In the genomic region with DNA sequence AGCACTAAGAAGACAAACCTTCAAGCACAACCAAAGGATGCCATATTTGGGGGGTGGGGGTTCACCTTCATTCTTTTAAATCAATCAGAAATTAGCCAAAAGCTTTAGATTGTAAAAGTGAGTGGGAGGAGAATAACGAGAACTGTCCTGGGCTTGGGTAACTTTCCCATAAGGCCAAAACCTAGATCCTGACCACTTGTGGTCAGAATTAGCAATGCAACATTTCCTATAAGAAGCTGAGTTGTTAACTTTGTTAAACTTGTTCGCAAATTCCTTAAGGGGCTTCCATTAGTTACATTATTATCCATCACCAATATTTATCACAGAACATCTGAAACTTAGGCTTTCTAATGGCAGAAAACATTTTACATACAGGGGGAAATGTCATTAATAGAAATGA, we compare ENCODE assay signal across 9 cellular contexts. TPM values are rescaled to one million over a fixed set of nuclear protein-coding genes. Genes with fewer than 3 reads are reported as not detected.
A peak's percentile ranks its signal among the peaks of the same experiment; 100 is the strongest.
DNase-seq lines count a peak whose midpoint lies in the region; ATAC-seq and TF ChIP-seq lines count a peak whose summit lies in the region.
"Had no signal": no experiment of that assay in that cellular context is flagged by ENCODE, and none has a peak within 500 bp of the region (broad histone marks: within the 10 kb centered on the region; RNA-seq: fewer than 3 reads in every experiment).

No MANE protein-coding gene starts in this region.

- H3K9me2 ChIP-seq in MM.1S (replicated peaks; ENCODE audit: insufficient read depth, low read length): no peaks in the 10 kb centered on the region

- peaks cover 64% of the 10 kb centered on the region for H3K4me1 Mint-ChIP-seq in central memory CD8-positive, alpha-beta T cell
- H3K4me1 Mint-ChIP-seq in nephron: peaks cover 13% of the 10 kb centered on the region

- H3K4me3 Mint-ChIP-seq in central memory CD8-positive, alpha-beta T cell: peak overlapping the region; percentile 83
- no peak overlapping the region for H3K4me3 Mint-ChIP-seq in nephron

- H4K20me1 ChIP-seq in MM.1S (ENCODE audit: insufficient read depth, low read length): no peaks in the 10 kb centered on the region

- no peaks in the 10 kb centered on the region for H3K9me3 Mint-ChIP-seq in central memory CD8-positive, alpha-beta T cell
- H3K9me3 Mint-ChIP-seq in nephron: no peaks in the 10 kb centered on the region
- H3K9me3 Mint-ChIP-seq: naive B cell had no signal

- no peak overlapping the region for H3K9ac ChIP-seq in MM.1S (ENCODE audit: low read length)

- H3K27ac ChIP-seq in MM.1S (ENCODE audit: low read length) (no peak overlapping the region), vagina (no peak overlapping the region), testis (no peak overlapping the region)
- H3K27ac ChIP-seq: SK-N-MC had no signal

- no peak overlapping the region for H3K4me2 ChIP-seq in MM.1S (ENCODE audit: low read depth, low read length)

- H3K4me1 ChIP-seq in MM.1S (ENCODE audit: low read length): peaks cover 24% of the 10 kb centered on the region
- peaks cover 62% of the 10 kb centered on the region for H3K4me1 ChIP-seq in vagina
- peaks cover 33% of the 10 kb centered on the region for H3K4me1 ChIP-seq in testis

- H3K4me3 ChIP-seq in MM.1S (ENCODE audit: low read length) (no peak overlapping the region), vagina (no peak overlapping the region), testis (no peak overlapping the region)
- H3K4me3 ChIP-seq: SK-N-MC had no signal

- TF ChIP-seq CTCF in MM.1S (IDR thresholded peaks at IDR 0.05; ENCODE audit: low read length) (peak; percentile 35), nephron (IDR thresholded peaks at IDR 0.05; ENCODE audit: unreplicated experiment in 3 of 3) (peak in 2 of 3 experiments; percentile 15 to 31), vagina (IDR thresholded peaks at IDR 0.05) (no peak), testis (IDR thresholded peaks at IDR 0.05) (peak in 1 of 3 experiments; percentile 25)

- peak overlapping the region; percentile 98 for H3K27ac Mint-ChIP-seq in central memory CD8-positive, alpha-beta T cell (ENCODE audit: low read depth)
- H3K27ac Mint-ChIP-seq in nephron: no peak overlapping the region

- DNase-seq in ELR (ENCODE audit: low read depth) (peak; percentile 45), MM.1S (no peak), DMS 273 (lab: John Stamatoyannopoulos, UW; ENCODE audit: unreplicated experiment) (no peak), vagina (ENCODE audit: extremely low spot score in 2 of 2) (no peak), testis (no peak)
- no peak for DNase-seq in central memory CD8-positive, alpha-beta T cell (ENCODE audit: low spot score in 2 of 2)
- DNase-seq: naive B cell had no signal

- no peak for TF ChIP-seq POLR2A in vagina (IDR thresholded peaks at IDR 0.05)
- TF ChIP-seq POLR2A in testis (IDR thresholded peaks at IDR 0.05): no peak

- ATAC-seq in central memory CD8-positive, alpha-beta T cell (replicated peaks; ENCODE audit: extremely low read depth, poor library complexity, severe bottlenecking): no peak

- H3K27me3 Mint-ChIP-seq in central memory CD8-positive, alpha-beta T cell: no peaks in the 10 kb centered on the region
- no peaks in the 10 kb centered on the region for H3K27me3 Mint-ChIP-seq in nephron (ENCODE audit: low read depth)
- H3K27me3 Mint-ChIP-seq: naive B cell had no signal

- H3K79me2 ChIP-seq in MM.1S (ENCODE audit: low read length): peaks cover 9% of the 10 kb centered on the region; the same call in 1 of the 2 replicates

- intact Hi-C loops in vagina (cut with DNase I) (no loop called here), testis (cut with DNase I; ENCODE audit: low total_unique reads) (no loop called here)

- no peak overlapping the region for H2AFZ ChIP-seq in MM.1S (ENCODE audit: low read length)

- H3K9me3 ChIP-seq in MM.1S (replicated peaks; ENCODE audit: insufficient read depth, low read length): no peaks in the 10 kb centered on the region
- H3K9me3 ChIP-seq in vagina: no peaks in the 10 kb centered on the region
- H3K9me3 ChIP-seq in testis: no peaks in the 10 kb centered on the region

- no peaks in the 10 kb centered on the region for H3K36me3 ChIP-seq in MM.1S (replicated peaks; ENCODE audit: insufficient read depth, low read length)
- no peaks in the 10 kb centered on the region for H3K36me3 ChIP-seq in vagina
- H3K36me3 ChIP-seq in testis (ENCODE audit: low read depth, missing control alignments): no peaks in the 10 kb centered on the region

- peaks cover 24% of the 10 kb centered on the region for H3F3A ChIP-seq in MM.1S (ENCODE audit: insufficient read depth, low read length)

- peaks cover 21% of the 10 kb centered on the region for H3K36me3 Mint-ChIP-seq in central memory CD8-positive, alpha-beta T cell (ENCODE audit: insufficient read depth)
- H3K36me3 Mint-ChIP-seq in nephron (ENCODE audit: low read depth): no peaks in the 10 kb centered on the region
- H3K36me3 Mint-ChIP-seq: naive B cell had no signal

- 46 to 52% methylated on average over 2 of the region's 2 CpGs for WGBS in testis, 2 donors

- H3K27me3 ChIP-seq in MM.1S (replicated peaks; ENCODE audit: insufficient read depth, low read length): no peaks in the 10 kb centered on the region
- no peaks in the 10 kb centered on the region for H3K27me3 ChIP-seq in vagina
- no peaks in the 10 kb centered on the region for H3K27me3 ChIP-seq in testis

RNA-seq across cellular contexts. Expression of a gene that starts 25.1 kb away (rescaled TPM):
- total RNA-seq in vagina: 74.6 TPM
- total RNA-seq in testis: 10 to 100 TPM; 65.9 to 81.5 TPM
- 66.0 TPM for polyA plus RNA-seq in testis (ENCODE audit: insufficient read depth, low read depth, low replicate concordance)

RNA-seq across cellular contexts. Expression of a gene that starts 37.2 kb away (rescaled TPM):
- total RNA-seq in vagina (38.3 TPM), testis (10 to 100 TPM; 27.8 to 37.0 TPM)
- polyA plus RNA-seq in testis (ENCODE audit: insufficient read depth, low read depth, low replicate concordance): 13.7 TPM

RNA-seq across cellular contexts. Expression of a gene that starts 56.8 kb away (rescaled TPM):
- 35.1 TPM for total RNA-seq in vagina
- total RNA-seq in testis: 10 to 100 TPM; 28.3 to 36.6 TPM
- polyA plus RNA-seq in testis (ENCODE audit: insufficient read depth, low read depth, low replicate concordance): 16.9 TPM

Comparison
In these comparisons a context has a peak if more than half of its experiments do, and no peak if none do; other contexts are left out.
1. CTCF ChIP-seq: peak in MM.1S (single experiment) and nephron (2 of 3); none in vagina (0 of 3).